In the genomic region with DNA sequence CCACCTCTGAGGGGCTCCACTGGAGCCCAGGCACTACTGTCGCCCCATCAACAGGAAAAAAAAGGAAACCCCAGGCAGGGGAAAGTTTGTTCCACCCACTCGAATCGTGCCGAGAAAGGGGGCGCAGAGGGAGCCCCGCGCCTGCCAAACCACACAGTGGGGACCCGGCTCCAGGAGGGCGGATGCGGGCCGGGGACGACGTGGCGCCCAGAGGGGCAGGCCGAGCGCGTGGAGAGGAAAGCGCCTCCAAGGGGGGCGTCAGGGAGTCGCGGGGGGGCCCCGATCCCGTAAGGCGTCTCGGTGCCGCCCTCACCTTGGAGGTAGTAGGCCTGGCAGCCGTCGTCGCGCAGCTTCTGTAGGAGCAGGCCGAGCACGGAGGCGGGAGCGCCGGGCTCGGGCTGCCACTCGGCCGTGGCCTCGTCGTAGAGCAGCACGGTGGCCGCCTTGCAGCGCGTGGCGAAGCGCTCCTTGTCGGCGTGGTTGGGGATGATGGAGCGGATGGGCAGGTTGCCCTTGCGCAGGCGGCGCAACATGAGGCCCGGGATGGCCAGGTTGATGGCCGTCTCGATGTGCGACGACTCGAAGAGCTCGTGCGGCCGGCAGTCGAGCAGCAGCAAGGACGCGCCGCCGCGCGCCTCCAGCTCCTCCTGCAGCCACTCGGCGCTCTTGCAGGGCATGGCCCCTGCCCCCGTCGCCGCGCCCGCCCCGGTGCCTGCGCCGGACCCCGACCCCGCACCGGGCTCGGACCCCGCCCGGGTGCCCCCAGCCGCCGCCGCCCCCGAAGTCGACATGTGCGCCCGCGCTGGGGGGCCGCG, we compare ENCODE assay signal across 1 cellular context.
TF ChIP-seq lines count a peak whose summit lies in the region.

No MANE protein-coding gene starts in this region.

TF ChIP-seq in WTC11, 78 proteins besides CTCF, POLR2A, EP300 and RAD21 (continued from another document and continues in another):
- TF ChIP-seq, protein P1, sequence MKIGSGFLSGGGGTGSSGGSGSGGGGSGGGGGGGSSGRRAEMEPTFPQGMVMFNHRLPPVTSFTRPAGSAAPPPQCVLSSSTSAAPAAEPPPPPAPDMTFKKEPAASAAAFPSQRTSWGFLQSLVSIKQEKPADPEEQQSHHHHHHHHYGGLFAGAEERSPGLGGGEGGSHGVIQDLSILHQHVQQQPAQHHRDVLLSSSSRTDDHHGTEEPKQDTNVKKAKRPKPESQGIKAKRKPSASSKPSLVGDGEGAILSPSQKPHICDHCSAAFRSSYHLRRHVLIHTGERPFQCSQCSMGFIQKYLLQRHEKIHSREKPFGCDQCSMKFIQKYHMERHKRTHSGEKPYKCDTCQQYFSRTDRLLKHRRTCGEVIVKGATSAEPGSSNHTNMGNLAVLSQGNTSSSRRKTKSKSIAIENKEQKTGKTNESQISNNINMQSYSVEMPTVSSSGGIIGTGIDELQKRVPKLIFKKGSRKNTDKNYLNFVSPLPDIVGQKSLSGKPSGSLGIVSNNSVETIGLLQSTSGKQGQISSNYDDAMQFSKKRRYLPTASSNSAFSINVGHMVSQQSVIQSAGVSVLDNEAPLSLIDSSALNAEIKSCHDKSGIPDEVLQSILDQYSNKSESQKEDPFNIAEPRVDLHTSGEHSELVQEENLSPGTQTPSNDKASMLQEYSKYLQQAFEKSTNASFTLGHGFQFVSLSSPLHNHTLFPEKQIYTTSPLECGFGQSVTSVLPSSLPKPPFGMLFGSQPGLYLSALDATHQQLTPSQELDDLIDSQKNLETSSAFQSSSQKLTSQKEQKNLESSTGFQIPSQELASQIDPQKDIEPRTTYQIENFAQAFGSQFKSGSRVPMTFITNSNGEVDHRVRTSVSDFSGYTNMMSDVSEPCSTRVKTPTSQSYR (CRISPR knock-in tag; IDR thresholded peaks at IDR 0.05): peak; percentile 85
- TF ChIP-seq NFATC4 (CRISPR knock-in tag; IDR thresholded peaks at IDR 0.05) (no peak), FOXJ3 (CRISPR knock-in tag; IDR thresholded peaks at IDR 0.05; ENCODE audit: borderline replicate concordance) (no peak), ZNF232 (CRISPR knock-in tag; IDR thresholded peaks at IDR 0.05) (no peak), CDX4 (CRISPR knock-in tag; IDR thresholded peaks at IDR 0.05; ENCODE audit: borderline replicate concordance) (no peak), E2F1 (CRISPR knock-in tag; IDR thresholded peaks at IDR 0.05) (no peak), ERG (CRISPR knock-in tag; IDR thresholded peaks at IDR 0.05) (no peak), TEAD4 (CRISPR knock-in tag; IDR thresholded peaks at IDR 0.05) (no peak; the same call in 1 of the 2 replicates), ZNF121 (CRISPR knock-in tag; IDR thresholded peaks at IDR 0.05) (no peak), NFE2L1 (CRISPR knock-in tag; IDR thresholded peaks at IDR 0.05) (peak; percentile 88; the same call in 1 of the 2 replicates), ESRRA (CRISPR knock-in tag; IDR thresholded peaks at IDR 0.05; ENCODE audit: borderline replicate concordance) (0 out of 2 replicates have a peak, but pooled peaks have one; percentile 56), CBFB (CRISPR knock-in tag; IDR thresholded peaks at IDR 0.05; ENCODE audit: low read depth) (no peak), HMGA2 (CRISPR knock-in tag; IDR thresholded peaks at IDR 0.05) (no peak), HMGXB4 (CRISPR knock-in tag; IDR thresholded peaks at IDR 0.05) (peak; percentile 44; the same call in 1 of the 2 replicates), GABPB1 (CRISPR knock-in tag; IDR thresholded peaks at IDR 0.05) (no peak; the same call in 1 of the 2 replicates), ZNF671 (CRISPR knock-in tag; IDR thresholded peaks at IDR 0.05) (no peak), ZSCAN18 (CRISPR knock-in tag; IDR thresholded peaks at IDR 0.05) (no peak), AFF4 (CRISPR knock-in tag; IDR thresholded peaks at IDR 0.05; ENCODE audit: borderline replicate concordance) (no peak), ZNF425 (CRISPR knock-in tag; conservative IDR thresholded peaks at IDR 0.05) (no peak), ZNF396 (CRISPR knock-in tag; IDR thresholded peaks at IDR 0.05; ENCODE audit: borderline replicate concordance) (no peak), TCF7 (CRISPR knock-in tag; IDR thresholded peaks at IDR 0.05; ENCODE audit: low read depth) (no peak), ATF1 (CRISPR knock-in tag; IDR thresholded peaks at IDR 0.05) (peak; percentile 87; the same call in 1 of the 2 replicates), USF1 (CRISPR knock-in tag; IDR thresholded peaks at IDR 0.05) (peak; percentile 64), PREB (CRISPR knock-in tag; IDR thresholded peaks at IDR 0.05; ENCODE audit: borderline replicate concordance) (0 out of 2 replicates have a peak, but pooled peaks have one; percentile 64), NR3C1 (CRISPR knock-in tag; conservative IDR thresholded peaks at IDR 0.05; ENCODE audit: low read depth) (0 out of 2 replicates have a peak, but pooled peaks have one; percentile 74), ZNF423 (CRISPR knock-in tag; IDR thresholded peaks at IDR 0.05) (no peak), MXD4 (CRISPR knock-in tag; IDR thresholded peaks at IDR 0.05; ENCODE audit: borderline replicate concordance) (no peak), SOX15 (CRISPR knock-in tag; IDR thresholded peaks at IDR 0.05) (no peak), SP1 (CRISPR knock-in tag; conservative IDR thresholded peaks at IDR 0.05) (peak; percentile 27; the same call in 1 of the 2 replicates), ZNF263 (CRISPR knock-in tag; IDR thresholded peaks at IDR 0.05; ENCODE audit: low read depth) (no peak)
- TF ChIP-seq, protein P2, sequence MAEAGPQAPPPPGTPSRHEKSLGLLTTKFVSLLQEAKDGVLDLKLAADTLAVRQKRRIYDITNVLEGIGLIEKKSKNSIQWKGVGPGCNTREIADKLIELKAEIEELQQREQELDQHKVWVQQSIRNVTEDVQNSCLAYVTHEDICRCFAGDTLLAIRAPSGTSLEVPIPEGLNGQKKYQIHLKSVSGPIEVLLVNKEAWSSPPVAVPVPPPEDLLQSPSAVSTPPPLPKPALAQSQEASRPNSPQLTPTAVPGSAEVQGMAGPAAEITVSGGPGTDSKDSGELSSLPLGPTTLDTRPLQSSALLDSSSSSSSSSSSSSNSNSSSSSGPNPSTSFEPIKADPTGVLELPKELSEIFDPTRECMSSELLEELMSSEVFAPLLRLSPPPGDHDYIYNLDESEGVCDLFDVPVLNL (CRISPR knock-in tag; IDR thresholded peaks at IDR 0.05; ENCODE audit: borderline replicate concordance, low read depth): peak; percentile 56
